ENCODE assay signal across 10 cellular contexts in the genomic region with DNA sequence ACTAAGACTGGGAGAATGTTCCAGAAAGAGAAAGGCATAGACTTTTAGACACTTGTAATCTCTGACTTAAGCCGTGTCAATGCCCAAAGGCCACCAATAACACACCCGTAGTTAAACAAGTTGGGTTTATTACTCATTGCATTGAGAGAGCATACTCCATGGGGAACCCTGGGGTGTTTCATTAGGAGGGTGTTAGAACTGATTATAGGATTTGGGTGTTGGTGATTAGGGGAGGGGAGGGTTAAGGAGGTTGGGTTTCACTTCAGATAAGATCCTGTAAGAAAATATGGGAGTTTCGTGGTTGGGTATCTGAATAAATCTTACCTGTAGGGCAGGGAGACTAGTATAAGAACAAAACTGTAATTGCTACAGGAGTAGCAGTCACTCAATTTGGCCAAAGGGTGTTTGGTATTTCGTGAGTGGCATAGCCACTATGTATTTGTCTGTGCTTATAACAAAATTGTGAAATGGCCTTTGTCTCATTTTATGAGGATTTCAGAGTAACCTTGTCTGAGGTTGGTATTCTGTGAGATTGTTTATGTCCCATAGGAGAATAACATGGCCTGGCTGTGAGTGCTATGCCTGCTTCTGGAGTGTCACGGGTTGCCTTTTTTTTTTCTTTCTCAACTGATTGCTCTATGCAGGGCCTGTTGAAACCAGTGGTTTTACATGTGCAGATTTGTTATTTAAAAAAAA. TPM values are rescaled to one million over a fixed set of nuclear protein-coding genes. Genes with fewer than 3 reads are reported as not detected.
DNase-seq lines count a peak whose midpoint lies in the region; ATAC-seq and TF ChIP-seq lines count a peak whose summit lies in the region.
"Had no signal": no experiment of that assay in that cellular context is flagged by ENCODE, and none has a peak within 500 bp of the region (broad histone marks: within the 10 kb centered on the region; RNA-seq: fewer than 3 reads in every experiment).

No MANE protein-coding gene starts in this region.

- no peaks in the 10 kb centered on the region for H3K27me3 Mint-ChIP-seq in HFFc6 (ENCODE audit: insufficient read depth)
- H3K27me3 Mint-ChIP-seq in activated T-helper 17 cell treated with anti-CD3 and anti-CD28 coated beads, Interleukin-2, amount 50 U/mL, for 72 hours = no peaks in the 10 kb centered on the region

- H3K36me3 Mint-ChIP-seq in HFFc6 (ENCODE audit: low read depth) = no peaks in the 10 kb centered on the region; the same call in 1 of the 2 replicates
- no peaks in the 10 kb centered on the region for H3K36me3 Mint-ChIP-seq in activated T-helper 17 cell treated with anti-CD3 and anti-CD28 coated beads, Interleukin-2, amount 50 U/mL, for 72 hours (ENCODE audit: low read depth)

- intact Hi-C loops in lower lobe of right lung (cut with DNase I) (no loop called here), body of pancreas (cut with DNase I) (no loop called here)

- DNase-seq in HFFc6 = no peak
- DNase-seq in lower lobe of right lung = no peak
- DNase-seq in body of pancreas = no peak
- no peak for DNase-seq in SHP77 treated with DMSO at 0.1 percent for 48 hours (lab: John Stamatoyannopoulos, UW)
- DNase-seq: effector CD4-positive, alpha-beta T cell; NCI-H1436 treated with DMSO at 0.1 percent for 48 hours had no signal

- ATAC-seq in activated T-helper 17 cell treated with anti-CD3 and anti-CD28 coated beads, Interleukin-2, amount 50 U/mL, for 72 hours (replicated peaks) = no peak
- ATAC-seq in lower lobe of right lung = peak in 1 of 2 donors; percentile 13
- no peak for ATAC-seq in HG03097 (IDR thresholded peaks at IDR 0.05; ENCODE audit: low FRiP score, unreplicated experiment)
- no peak for ATAC-seq in HG03457 (IDR thresholded peaks at IDR 0.05; ENCODE audit: unreplicated experiment)
- ATAC-seq in body of pancreas = no peak

- no peak overlapping the region for H3K27ac ChIP-seq in BLaER1
- no peak overlapping the region for H3K27ac ChIP-seq in lower lobe of right lung
- H3K27ac ChIP-seq in body of pancreas = no peak overlapping the region

- no peak overlapping the region for H3K4me3 ChIP-seq in BLaER1
- H3K4me3 ChIP-seq in lower lobe of right lung = peak overlapping the region; percentile 4
- H3K4me3 ChIP-seq in body of pancreas = no peak overlapping the region

- 57 to 62% methylated on average over 5 of the region's 5 CpGs for WGBS in body of pancreas, 2 donors

- no peak for TF ChIP-seq CTCF in HFFc6 (IDR thresholded peaks at IDR 0.05)
- TF ChIP-seq CTCF in lower lobe of right lung (IDR thresholded peaks at IDR 0.05) = no peak
- TF ChIP-seq CTCF in body of pancreas (IDR thresholded peaks at IDR 0.05) = no peak

- H3K9ac ChIP-seq in BLaER1 = no peak overlapping the region

- peaks cover 8% of the 10 kb centered on the region for H3K9me3 ChIP-seq in BLaER1
- no peaks in the 10 kb centered on the region for H3K9me3 ChIP-seq in lower lobe of right lung
- H3K9me3 ChIP-seq in body of pancreas = no peaks in the 10 kb centered on the region

- H3K4me3 Mint-ChIP-seq in HFFc6 = no peak overlapping the region
- peak overlapping the region; percentile 88 for H3K4me3 Mint-ChIP-seq in activated T-helper 17 cell treated with anti-CD3 and anti-CD28 coated beads, Interleukin-2, amount 50 U/mL, for 72 hours

- H3K27me3 ChIP-seq in BLaER1 (no peaks in the 10 kb centered on the region), lower lobe of right lung (ENCODE audit: low read depth) (no peaks in the 10 kb centered on the region), body of pancreas (no peaks in the 10 kb centered on the region)

- H3K27ac Mint-ChIP-seq in HFFc6 = peak overlapping the region; percentile 40; the same call in 1 of the 2 replicates
- H3K27ac Mint-ChIP-seq in activated T-helper 17 cell treated with anti-CD3 and anti-CD28 coated beads, Interleukin-2, amount 50 U/mL, for 72 hours = no peak overlapping the region

- peaks cover 35% of the 10 kb centered on the region for H3K4me1 ChIP-seq in BLaER1
- H3K4me1 ChIP-seq in lower lobe of right lung = peaks cover 18% of the 10 kb centered on the region
- H3K4me1 ChIP-seq in body of pancreas = peaks cover 40% of the 10 kb centered on the region

- peaks cover 39% of the 10 kb centered on the region for H3K36me3 ChIP-seq in BLaER1
- no peaks in the 10 kb centered on the region for H3K36me3 ChIP-seq in lower lobe of right lung
- H3K36me3 ChIP-seq in body of pancreas (replicated peaks in 1 of 2; ENCODE audit: insufficient read depth in 1 of 2, low read depth in 2 of 2) = no peaks in the 10 kb centered on the region

- H3K4me1 Mint-ChIP-seq in HFFc6 (ENCODE audit: low read depth) = peaks cover 51% of the 10 kb centered on the region
- H3K4me1 Mint-ChIP-seq in activated T-helper 17 cell treated with anti-CD3 and anti-CD28 coated beads, Interleukin-2, amount 50 U/mL, for 72 hours = peaks cover 19% of the 10 kb centered on the region

- peak overlapping the region; percentile 90 for H3K4me2 ChIP-seq in BLaER1

- no peaks in the 10 kb centered on the region for H3K9me3 Mint-ChIP-seq in HFFc6
- H3K9me3 Mint-ChIP-seq in activated T-helper 17 cell treated with anti-CD3 and anti-CD28 coated beads, Interleukin-2, amount 50 U/mL, for 72 hours = no peaks in the 10 kb centered on the region

- peaks cover 70% of the 10 kb centered on the region for H4K20me1 ChIP-seq in BLaER1

- no peak for TF ChIP-seq POLR2A in body of pancreas (IDR thresholded peaks at IDR 0.05)

RNA-seq across cellular contexts. Expression of gene HACD3, which starts 2.9 kb away (rescaled TPM):
- 10 to 100 TPM; 58.7 to 71.1 (median 65.7) TPM for total RNA-seq in HFFc6 (2021; fragmentation: NEBNext Ultra II Directional; extraction: Animal tissue kit (Norgen Biotek cat#: 25700))
- 10 to 100 TPM; 24.9 to 44.7 TPM for total RNA-seq in activated T-helper 17 cell treated with anti-CD3 and anti-CD28 coated beads, Interleukin-2, amount 50 U/mL, for 72 hours
- 47.9 TPM for total RNA-seq in lower lobe of right lung
- total RNA-seq in body of pancreas = 10 to 100 TPM; 10.9 to 35.8 TPM

RNA-seq across cellular contexts. Expression of gene DPP8, which starts 15.7 kb away (rescaled TPM):
- 10 to 100 TPM; 24.9 to 34.9 (median 30.9) TPM for total RNA-seq in HFFc6 (2021; fragmentation: NEBNext Ultra II Directional; extraction: Animal tissue kit (Norgen Biotek cat#: 25700))
- 10 to 100 TPM; 30.7 to 31.4 TPM for total RNA-seq in activated T-helper 17 cell treated with anti-CD3 and anti-CD28 coated beads, Interleukin-2, amount 50 U/mL, for 72 hours
- total RNA-seq in lower lobe of right lung (32.8 TPM), body of pancreas (10 to 100 TPM; 13.0 to 27.4 TPM)
